In the genomic region with DNA sequence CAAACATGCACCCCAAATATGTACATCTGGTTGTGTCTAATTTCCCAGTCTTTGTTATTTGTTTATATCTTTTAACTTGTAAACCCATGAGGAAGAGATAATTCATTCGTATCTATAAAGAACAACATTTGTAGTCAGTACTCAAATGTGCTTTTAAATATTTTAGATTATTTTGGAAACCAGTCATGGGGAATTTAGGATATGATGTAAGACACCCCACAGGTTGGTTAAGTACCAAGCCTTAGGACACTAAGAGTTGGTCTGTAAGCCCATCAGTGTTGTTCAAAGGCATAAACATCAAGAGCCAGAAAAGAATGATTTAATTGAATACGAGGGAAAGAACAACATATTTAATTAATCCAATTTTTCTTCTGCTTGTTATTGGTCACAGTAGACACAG, we compare ENCODE assay signal across 1 cellular context.
TF ChIP-seq lines count a peak whose summit lies in the region.

No MANE protein-coding gene starts in this region.

TF ChIP-seq in GM23338, 12 proteins besides CTCF, POLR2A, EP300 and RAD21 (continued from another document):
- no peak for TF ChIP-seq ZNF462 (CRISPR knock-in tag; IDR thresholded peaks at IDR 0.05)
- TF ChIP-seq, protein P1, sequence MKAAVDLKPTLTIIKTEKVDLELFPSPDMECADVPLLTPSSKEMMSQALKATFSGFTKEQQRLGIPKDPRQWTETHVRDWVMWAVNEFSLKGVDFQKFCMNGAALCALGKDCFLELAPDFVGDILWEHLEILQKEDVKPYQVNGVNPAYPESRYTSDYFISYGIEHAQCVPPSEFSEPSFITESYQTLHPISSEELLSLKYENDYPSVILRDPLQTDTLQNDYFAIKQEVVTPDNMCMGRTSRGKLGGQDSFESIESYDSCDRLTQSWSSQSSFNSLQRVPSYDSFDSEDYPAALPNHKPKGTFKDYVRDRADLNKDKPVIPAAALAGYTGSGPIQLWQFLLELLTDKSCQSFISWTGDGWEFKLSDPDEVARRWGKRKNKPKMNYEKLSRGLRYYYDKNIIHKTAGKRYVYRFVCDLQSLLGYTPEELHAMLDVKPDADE (IDR thresholded peaks at IDR 0.05): no peak
